8 cellular contexts compared by ENCODE assay signal in the genomic region with DNA sequence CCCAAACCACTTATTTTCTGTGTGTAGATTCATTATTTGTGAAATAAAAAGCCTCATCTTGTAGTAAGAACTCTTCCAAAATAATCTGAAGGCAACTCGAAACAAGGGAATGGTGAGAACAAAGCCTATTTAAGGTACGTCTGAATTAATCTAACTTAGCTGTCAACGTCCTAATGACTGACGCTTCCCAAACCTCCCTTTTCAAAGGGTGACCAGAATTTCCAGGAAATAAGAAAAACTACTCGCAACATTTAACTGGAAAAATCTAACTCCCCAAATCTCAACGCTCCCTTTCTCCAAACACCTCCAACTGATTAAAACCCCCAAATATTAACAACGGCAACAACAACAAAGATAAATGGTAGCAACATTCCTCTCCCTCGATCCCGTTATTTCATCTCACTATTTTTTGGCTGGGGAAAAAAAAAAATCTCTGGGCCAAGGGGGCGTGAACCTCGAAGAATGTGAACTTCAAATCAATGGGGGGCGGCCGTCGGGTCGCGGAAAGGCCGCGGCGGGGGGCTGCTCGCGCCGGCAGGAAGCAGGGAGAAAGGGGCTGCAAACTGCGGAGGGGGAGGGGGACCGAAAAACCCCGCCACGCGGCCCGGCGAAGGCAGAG. TPM values are rescaled to one million over a fixed set of nuclear protein-coding genes. Genes with fewer than 3 reads are reported as not detected.
A peak's percentile ranks its signal among the peaks of the same experiment; 100 is the strongest.
DNase-seq lines count a peak whose midpoint lies in the region; ATAC-seq, FAIRE-seq and TF ChIP-seq lines count a peak whose summit lies in the region.

No MANE protein-coding gene starts in this region.

- no peak for ATAC-seq in HG03432 (IDR thresholded peaks at IDR 0.05; ENCODE audit: unreplicated experiment)

- TF ChIP-seq CTCF in AG10803 (conservative IDR thresholded peaks at IDR 0.05; ENCODE audit: low read length) (no peak), bronchial epithelial cell (IDR thresholded peaks at IDR 0.05; ENCODE audit: insufficient read depth, low read length, severe bottlenecking) (no peak)

- peaks cover 44% of the 10 kb centered on the region for H3K36me3 ChIP-seq in HUES6 (ENCODE audit: control insufficient read depth, insufficient read depth, low read length)
- H3K36me3 ChIP-seq in bronchial epithelial cell (ENCODE audit: control insufficient read depth, insufficient read depth, low read length): no peaks in the 10 kb centered on the region

- FAIRE-seq in bronchial epithelial cell (lab: Jason Lieb, UNC): no peak

- no peaks in the 10 kb centered on the region for H3K9me3 ChIP-seq in HUES6 (ENCODE audit: control insufficient read depth, insufficient read depth, low read depth, low read length)
- H3K9me3 ChIP-seq in mononuclear cell (ENCODE audit: low read depth, low read length): no peaks in the 10 kb centered on the region

- peak overlapping the region; percentile 100 for H3K9ac ChIP-seq in HUES6 (ENCODE audit: low read length)

- DNase-seq in AG10803 (ENCODE audit: low read depth) (no peak), bronchial epithelial cell (ENCODE audit: low read depth) (no peak), pons (ENCODE audit: low spot score) (no peak), anterior cingulate cortex (lab: John Stamatoyannopoulos, UW) (no peak), SKM-1 (lab: John Stamatoyannopoulos, UW; ENCODE audit: unreplicated experiment) (no peak)

- H3K4me3 ChIP-seq in AG10803 (ENCODE audit: low read length) (peak overlapping the region; percentile 94), HUES6 (ENCODE audit: low read depth, low read length) (peak overlapping the region; percentile 93), bronchial epithelial cell (ENCODE audit: low read depth, low read length) (peak overlapping the region; percentile 94), mononuclear cell (ENCODE audit: low read length) (peak overlapping the region; percentile 92)

- H3K4me1 ChIP-seq in HUES6 (ENCODE audit: control insufficient read depth, insufficient read depth, low read length) (peaks cover 28% of the 10 kb centered on the region), mononuclear cell (ENCODE audit: insufficient read depth, low read length) (peaks cover 33% of the 10 kb centered on the region)

- H3K27me3 ChIP-seq in HUES6 (ENCODE audit: control insufficient read depth, insufficient read depth, low read length) (no peaks in the 10 kb centered on the region), bronchial epithelial cell (ENCODE audit: control insufficient read depth, insufficient read depth, low read length) (no peaks in the 10 kb centered on the region), mononuclear cell (ENCODE audit: insufficient read depth, low read length) (no peaks in the 10 kb centered on the region)

- peak overlapping the region; percentile 99 for H3K27ac ChIP-seq in HUES6 (ENCODE audit: low read depth, low read length)

RNA-seq across cellular contexts. Expression of a gene that starts 0.6 kb away (rescaled TPM):
- 52.1 and 53.4 TPM in 2 replicates for total RNA-seq in bronchial epithelial cell
- total RNA-seq in mononuclear cell: 316 TPM

RNA-seq across cellular contexts. Expression of a gene that starts 19.9 kb away (rescaled TPM):
- total RNA-seq in bronchial epithelial cell (87.9 and 89.8 TPM in 2 replicates), mononuclear cell (243 TPM)
